ENCODE assay signal across 2 cellular contexts in the genomic region with DNA sequence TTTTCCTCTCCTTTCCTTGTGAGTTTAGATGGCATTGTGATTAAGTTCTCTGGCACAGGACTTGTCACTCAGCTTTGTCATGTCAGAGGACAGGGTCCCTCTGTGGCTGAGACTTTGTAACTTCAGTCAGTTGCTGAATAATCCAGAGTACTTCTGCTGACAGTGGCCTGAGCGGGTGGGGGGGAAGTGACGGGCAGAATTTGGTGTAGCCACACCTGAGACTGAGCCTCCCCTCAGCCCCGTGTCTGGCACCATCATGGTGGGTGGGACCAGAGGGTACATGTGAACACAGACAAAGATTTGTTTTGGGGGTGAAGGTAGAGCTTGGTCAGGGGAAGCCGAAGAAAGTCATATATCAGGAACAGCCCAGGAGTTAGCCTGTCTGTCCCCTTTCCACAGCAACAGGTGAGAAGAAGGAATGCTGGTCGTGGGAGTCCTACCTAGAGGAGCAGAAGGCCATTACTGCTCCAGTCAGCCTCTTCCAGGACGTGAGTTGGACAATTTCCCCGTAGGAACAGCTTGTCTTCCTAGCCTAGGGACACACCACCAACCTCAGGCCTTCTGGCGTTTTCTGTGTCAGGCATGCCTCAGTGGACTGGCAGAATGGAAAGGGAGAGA.
TF ChIP-seq lines count a peak whose summit lies in the region.

No MANE protein-coding gene starts in this region.

TF ChIP-seq in HEK293, 187 proteins besides CTCF, POLR2A, EP300 and RAD21:
- TF ChIP-seq SCRT2 (tag by site-specific recombination; IDR thresholded peaks at IDR 0.05) (peak; percentile 72), ZNF121 (tag by site-specific recombination; IDR thresholded peaks at IDR 0.05) (no peak)

TF ChIP-seq in K562, 482 proteins besides CTCF, POLR2A, EP300 and RAD21:
- no peak for TF ChIP-seq KLF13 (tag; IDR thresholded peaks at IDR 0.05; ENCODE audit: borderline replicate concordance, low read depth)
- no peak for TF ChIP-seq DIDO1 (tag; IDR thresholded peaks at IDR 0.05; ENCODE audit: low read depth)
- no peak for TF ChIP-seq ZBTB17 (CRISPR knock-in tag; IDR thresholded peaks at IDR 0.05)
- TF ChIP-seq PRPF4 (IDR thresholded peaks at IDR 0.05; ENCODE audit: insufficient read depth, low read depth, low read length, poor library complexity, severe bottlenecking) = no peak
- TF ChIP-seq NR2C1 (IDR thresholded peaks at IDR 0.05) = no peak
- TF ChIP-seq NR2C1 (tag; IDR thresholded peaks at IDR 0.05) = no peak
- TF ChIP-seq, protein P1, sequence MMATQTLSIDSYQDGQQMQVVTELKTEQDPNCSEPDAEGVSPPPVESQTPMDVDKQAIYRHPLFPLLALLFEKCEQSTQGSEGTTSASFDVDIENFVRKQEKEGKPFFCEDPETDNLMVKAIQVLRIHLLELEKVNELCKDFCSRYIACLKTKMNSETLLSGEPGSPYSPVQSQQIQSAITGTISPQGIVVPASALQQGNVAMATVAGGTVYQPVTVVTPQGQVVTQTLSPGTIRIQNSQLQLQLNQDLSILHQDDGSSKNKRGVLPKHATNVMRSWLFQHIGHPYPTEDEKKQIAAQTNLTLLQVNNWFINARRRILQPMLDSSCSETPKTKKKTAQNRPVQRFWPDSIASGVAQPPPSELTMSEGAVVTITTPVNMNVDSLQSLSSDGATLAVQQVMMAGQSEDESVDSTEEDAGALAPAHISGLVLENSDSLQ (IDR thresholded peaks at IDR 0.05) = peak; percentile 24; the same call in 1 of the 2 replicates
- TF ChIP-seq NFE2L1 (tag; IDR thresholded peaks at IDR 0.05; ENCODE audit: borderline replicate concordance, low read depth) = no peak
